In genomic region chr1:29581256-29581655, GRCh38 we compare ENCODE assay signal across 26 cellular contexts.
"Had no signal": no experiment of that assay in that cellular context is flagged by ENCODE, and none has a peak within 500 bp of the region (broad histone marks: within the 10 kb centered on the region; RNA-seq: fewer than 3 reads in every experiment).

No MANE protein-coding gene starts in this region.

- ATAC-seq: left cardiac atrium; left lung; naive thymus-derived CD4-positive, alpha-beta T cell; right lobe of liver; stimulated activated naive B cell treated with anti-CD40 and anti-IgM and Interleukin-4, amounts not matched to agents 10 μg/mL and 1 μg/mL and 100 μg/mL, for 72 hours; upper lobe of right lung had no signal

- H3K36me3 Mint-ChIP-seq: immature natural killer cell; naive thymus-derived CD4-positive, alpha-beta T cell; neural progenitor cell; stimulated activated naive B cell treated with anti-CD40 and anti-IgM and Interleukin-4, amounts not matched to agents 10 μg/mL and 1 μg/mL and 100 μg/mL, for 72 hours had no signal

- H3K4me2 ChIP-seq: neural progenitor cell had no signal

- H3K27ac Mint-ChIP-seq: immature natural killer cell; naive thymus-derived CD4-positive, alpha-beta T cell; nephron; neural progenitor cell; stimulated activated naive B cell treated with anti-CD40 and anti-IgM and Interleukin-4, amounts not matched to agents 10 μg/mL and 1 μg/mL and 100 μg/mL, for 72 hours; stimulated activated naive CD8-positive, alpha-beta T cell treated with anti-CD3 and anti-CD28 coated beads, Interleukin-15, Interleukin-2, amounts not matched to agents 100 ng/mL and 50 ng/mL, for 24 hours had no signal

- H3K27me3 Mint-ChIP-seq: stimulated activated naive CD8-positive, alpha-beta T cell treated with anti-CD3 and anti-CD28 coated beads, Interleukin-15, Interleukin-2, amounts not matched to agents 100 ng/mL and 50 ng/mL, for 24 hours had no signal

- H3K4me1 Mint-ChIP-seq: immature natural killer cell; naive thymus-derived CD4-positive, alpha-beta T cell; stimulated activated naive B cell treated with anti-CD40 and anti-IgM and Interleukin-4, amounts not matched to agents 10 μg/mL and 1 μg/mL and 100 μg/mL, for 72 hours had no signal

- H3K4me3 ChIP-seq: dorsolateral prefrontal cortex, esophagus muscularis mucosa, left lung, neural progenitor cell, right lobe of liver, thoracic aorta, transverse colon, upper lobe of right lung, uterus had no signal

- FAIRE-seq: colon, frontal cortex, kidney, small intestine had no signal

- DNase-seq: dorsolateral prefrontal cortex; effector CD4-positive, alpha-beta T cell; hypothalamus; immature natural killer cell; kidney; left cardiac atrium; left lung; mesendoderm; midbrain; naive thymus-derived CD4-positive, alpha-beta T cell; right lobe of liver; small intestine; stimulated activated CD4-positive, alpha-beta T cell treated with anti-CD3 and anti-CD28 coated beads, Interleukin-15, amount 100 ng/mL, for 24 hours; stimulated activated CD4-positive, alpha-beta T cell treated with anti-CD3 and anti-CD28 coated beads, Interleukin-2, amount 100 ng/mL, for 48 hours; stimulated activated naive B cell treated with anti-CD40 and anti-IgM and Interleukin-4, amounts not matched to agents 10 μg/mL and 1 μg/mL and 100 μg/mL, for 72 hours; transverse colon; upper lobe of right lung; uterus had no signal

- H2AFZ ChIP-seq: neural progenitor cell, parathyroid adenoma had no signal

- H3K9ac ChIP-seq: neural progenitor cell, parathyroid adenoma had no signal

- H3K27me3 ChIP-seq: neural progenitor cell, right lobe of liver, upper lobe of right lung, uterus had no signal

- H3K4me1 ChIP-seq: esophagus muscularis mucosa, left lung, parathyroid adenoma, right lobe of liver, transverse colon, upper lobe of right lung, uterus had no signal

- H3K27ac ChIP-seq: dorsolateral prefrontal cortex, esophagus muscularis mucosa, left lung, neural progenitor cell, parathyroid adenoma, right lobe of liver, thoracic aorta, transverse colon, upper lobe of right lung, uterus had no signal

- H3K4me3 Mint-ChIP-seq: immature natural killer cell; naive thymus-derived CD4-positive, alpha-beta T cell; nephron; neural progenitor cell; stimulated activated naive B cell treated with anti-CD40 and anti-IgM and Interleukin-4, amounts not matched to agents 10 μg/mL and 1 μg/mL and 100 μg/mL, for 72 hours; stimulated activated naive CD8-positive, alpha-beta T cell treated with anti-CD3 and anti-CD28 coated beads, Interleukin-15, Interleukin-2, amounts not matched to agents 100 ng/mL and 50 ng/mL, for 24 hours had no signal

- H3K9me3 ChIP-seq: esophagus muscularis mucosa, left lung, right lobe of liver, thoracic aorta, transverse colon, upper lobe of right lung, uterus had no signal

- H3K36me3 ChIP-seq: esophagus muscularis mucosa, left lung, neural progenitor cell, right lobe of liver, thoracic aorta, transverse colon, upper lobe of right lung, uterus had no signal

- H3K79me2 ChIP-seq: parathyroid adenoma had no signal

- H3K9me3 Mint-ChIP-seq: immature natural killer cell; naive thymus-derived CD4-positive, alpha-beta T cell; neural progenitor cell; stimulated activated naive B cell treated with anti-CD40 and anti-IgM and Interleukin-4, amounts not matched to agents 10 μg/mL and 1 μg/mL and 100 μg/mL, for 72 hours; stimulated activated naive CD8-positive, alpha-beta T cell treated with anti-CD3 and anti-CD28 coated beads, Interleukin-15, Interleukin-2, amounts not matched to agents 100 ng/mL and 50 ng/mL, for 24 hours had no signal
